8 cellular contexts compared by ENCODE assay signal in the genomic region with DNA sequence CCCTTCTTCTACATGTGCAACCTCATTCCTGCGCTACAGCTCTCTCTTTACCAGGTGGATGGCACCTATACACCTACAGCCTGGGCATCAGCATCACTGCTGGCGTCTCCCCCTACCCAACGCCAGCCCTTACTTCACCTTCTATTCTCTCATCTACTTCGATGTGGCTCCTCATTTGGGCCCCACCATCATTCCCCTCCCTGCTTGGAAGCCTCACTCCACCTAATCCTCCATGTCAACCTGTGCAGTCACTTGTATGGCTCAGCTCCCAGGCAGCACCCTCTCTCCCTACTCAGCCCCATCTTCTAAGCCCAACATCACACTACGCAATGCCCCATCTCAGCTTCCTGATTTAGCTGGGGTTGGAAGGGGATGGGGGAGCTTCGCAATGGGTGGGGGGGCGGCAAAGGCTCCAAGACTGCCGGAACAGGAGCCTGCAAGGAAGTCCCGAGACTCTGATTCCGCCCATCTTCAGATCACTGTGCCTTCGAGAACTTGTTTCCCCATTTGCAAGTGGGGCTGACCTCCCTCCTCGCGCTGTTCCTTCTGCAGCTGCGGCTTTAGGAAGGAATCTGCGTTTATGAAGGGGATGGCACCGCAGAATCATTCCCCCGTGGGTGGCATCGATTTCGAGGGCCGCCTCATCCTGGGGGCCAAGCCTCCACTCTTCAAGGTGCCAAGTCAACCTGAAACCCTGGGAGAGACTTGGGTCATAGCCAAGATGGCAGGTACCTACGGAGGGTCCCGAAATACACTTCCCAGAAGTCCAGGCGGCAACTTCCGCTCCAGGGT. TPM values are rescaled to one million over a fixed set of nuclear protein-coding genes. Genes with fewer than 3 reads are reported as not detected.
DNase-seq lines count a peak whose midpoint lies in the region; ATAC-seq and TF ChIP-seq lines count a peak whose summit lies in the region.

No MANE protein-coding gene starts in this region.

- H3K27ac ChIP-seq in heart left ventricle (peak overlapping the region; percentile 88 to 99 (median 96)), urinary bladder (ENCODE audit: low read depth) (no peak overlapping the region)

- TF ChIP-seq POLR2A in heart left ventricle (IDR thresholded peaks at IDR 0.05): no peak

- H3K27ac Mint-ChIP-seq in MCF 10A (ENCODE audit: low read depth, unreplicated experiment) (peak overlapping the region; percentile 98), mesothelial cell of epicardium (peak overlapping the region; percentile 98)

- H3K9me3 ChIP-seq in heart left ventricle: no peaks in the 10 kb centered on the region

- H3K4me3 ChIP-seq in heart left ventricle (peak overlapping the region; percentile 36 to 89 (median 77)), urinary bladder (ENCODE audit: low read depth, low read length) (peak overlapping the region; percentile 45)

- H3K4me1 ChIP-seq in heart left ventricle (peaks cover 3 to 37% (median 17%) of the 10 kb centered on the region in 12 donors), urinary bladder (ENCODE audit: insufficient read depth) (no peaks in the 10 kb centered on the region)

- H3K36me3 ChIP-seq in heart left ventricle: peaks cover 0 to 33% (median 15%) of the 10 kb centered on the region in 9 donors
- H3K36me3 ChIP-seq in urinary bladder (ENCODE audit: insufficient read depth): no peaks in the 10 kb centered on the region

- CTCF ChIA-PET in MCF 10A (lab: Yijun Ruan, JAX): interaction anchor here (1.0 to 1.5 kb wide), 2 partner anchors 11 to 53 kb away, joined by 4 read pairs; a partner anchor contains a TSS

- POLR2A ChIA-PET in MCF 10A (lab: Yijun Ruan, JAX): interaction anchor here (1.0 to 2.1 kb wide), 8 partner anchors 10 to 53 kb away, joined by 3 to 32 read pairs (median 6); a partner anchor contains a TSS

- H3K36me3 Mint-ChIP-seq in MCF 10A (ENCODE audit: insufficient read depth, unreplicated experiment) (peaks cover 31% of the 10 kb centered on the region), mesothelial cell of epicardium (peaks cover 1% of the 10 kb centered on the region)

- peak overlapping the region; percentile 89 for H3K4me3 Mint-ChIP-seq in MCF 10A (ENCODE audit: unreplicated experiment)
- H3K4me3 Mint-ChIP-seq in mesothelial cell of epicardium: peak overlapping the region; percentile 98

- peak in 2 of 5 donors; percentile 20 to 28 for DNase-seq in heart left ventricle
- no peak for DNase-seq in cardiac septum (ENCODE audit: low spot score)
- DNase-seq in MCF 10A (ENCODE audit: unreplicated experiment): no peak
- DNase-seq in mesothelial cell of epicardium (ENCODE audit: low spot score in 2 of 2, unreplicated experiment in 2 of 2): no peak
- DNase-seq in NOMO-1 (lab: John Stamatoyannopoulos, UW; ENCODE audit: unreplicated experiment in 2 of 2): no peak

- 39 to 52% (median 44%) methylated on average over 24 of the region's 24 CpGs for WGBS in heart left ventricle, 4 donors
- WGBS in urinary bladder: 40% methylated on average over 24 of the region's 24 CpGs

- H3K4me1 Mint-ChIP-seq in MCF 10A (ENCODE audit: insufficient read depth, unreplicated experiment) (peaks cover 23% of the 10 kb centered on the region), mesothelial cell of epicardium (peaks cover 22% of the 10 kb centered on the region)

- intact Hi-C loops in heart left ventricle (cut with DNase I) (loop anchor here in 4 of 10 donors (1.0 to 2.0 kb wide), 3 partner anchors 13 to 53 kb away; a partner anchor contains a TSS), cardiac septum (cut with DNase I) (loop anchor here (1.0 kb wide), 1 partner anchor 13 kb away; no protein-coding TSS in a partner anchor), MCF 10A (cut with micrococcal nuclease) (loop anchor here (2.0 kb wide), 2 partner anchors 13 to 27 kb away; a partner anchor contains a TSS)

- H3K9me3 Mint-ChIP-seq in MCF 10A (ENCODE audit: unreplicated experiment): no peaks in the 10 kb centered on the region
- no peaks in the 10 kb centered on the region for H3K9me3 Mint-ChIP-seq in mesothelial cell of epicardium

- ATAC-seq in heart left ventricle (no peak), HG03354 (IDR thresholded peaks at IDR 0.05; ENCODE audit: poor library complexity, severe bottlenecking, unreplicated experiment) (no peak), HG03520 (IDR thresholded peaks at IDR 0.05; ENCODE audit: unreplicated experiment) (no peak)

- H3K27me3 Mint-ChIP-seq in MCF 10A (ENCODE audit: insufficient read depth, unreplicated experiment): no peaks in the 10 kb centered on the region
- no peaks in the 10 kb centered on the region for H3K27me3 Mint-ChIP-seq in mesothelial cell of epicardium (ENCODE audit: low read depth)

- TF ChIP-seq CTCF in heart left ventricle (IDR thresholded peaks at IDR 0.05): no peak
- no peak for TF ChIP-seq CTCF in MCF 10A (IDR thresholded peaks at IDR 0.05; ENCODE audit: unreplicated experiment)
- TF ChIP-seq CTCF in mesothelial cell of epicardium (IDR thresholded peaks at IDR 0.05; ENCODE audit: unreplicated experiment): no peak

- BruUV-seq in MCF 10A (replicated peaks; lab: Mats Ljungman, UMichigan): TSS peak; percentile 11

- H3K27me3 ChIP-seq in heart left ventricle: no peaks in the 10 kb centered on the region

RNA-seq across cellular contexts. Expression of a gene that starts 0.9 kb away (rescaled TPM):
- total RNA-seq in heart left ventricle: 10 to 100 TPM in 2 of 9 donors, 1 to 10 TPM in 7; 7.5 to 12.0 (median 9.1) TPM
- polyA plus RNA-seq in heart left ventricle: 10 to 100 TPM in 1 of 2 donors, 1 to 10 TPM in 1; 6.2 to 12.5 TPM
- total RNA-seq in cardiac septum: 12.4 TPM
- total RNA-seq in MCF 10A (2022): 50.7 and 51.9 TPM in 2 replicates
- total RNA-seq in mesothelial cell of epicardium: 42.6 to 43.9 TPM (median 42.8 TPM) in 3 replicates
- 12.4 TPM for total RNA-seq in urinary bladder
- polyA plus RNA-seq in urinary bladder: 22.1 TPM

RNA-seq across cellular contexts. Expression of a gene that starts 13.8 kb away (rescaled TPM):
- 100 to 1,000 TPM in 6 of 9 donors, 10 to 100 TPM in 3; 35.3 to 139 (median 115) TPM for total RNA-seq in heart left ventricle
- polyA plus RNA-seq in heart left ventricle: 100 to 1,000 TPM in 1 of 2 donors, 10 to 100 TPM in 1; 64.7 to 114 TPM
- 111 TPM for total RNA-seq in cardiac septum
- total RNA-seq in MCF 10A (2022): 149 and 158 TPM in 2 replicates
- 66.2 to 74.7 TPM (median 73.4 TPM) in 3 replicates for total RNA-seq in mesothelial cell of epicardium
- total RNA-seq in urinary bladder: 31.0 TPM
- polyA plus RNA-seq in urinary bladder: 69.3 TPM

RNA-seq across cellular contexts. Expression of a gene that starts 17.3 kb away (rescaled TPM):
- 100 to 1,000 TPM; 113 to 155 (median 129) TPM for total RNA-seq in heart left ventricle
- polyA plus RNA-seq in heart left ventricle: 100 to 1,000 TPM; 192 to 266 TPM
- 138 TPM for total RNA-seq in cardiac septum
- 154 and 184 TPM in 2 replicates for total RNA-seq in MCF 10A (2022)
- 82.9 to 86.5 TPM (median 84.3 TPM) in 3 replicates for total RNA-seq in mesothelial cell of epicardium
- total RNA-seq in urinary bladder: 38.4 TPM
- polyA plus RNA-seq in urinary bladder: 212 TPM

RNA-seq across cellular contexts. Expression of a gene that starts 28.4 kb away (rescaled TPM):
- total RNA-seq in heart left ventricle: 100 to 1,000 TPM; 122 to 265 (median 163) TPM
- 100 to 1,000 TPM in 1 of 2 donors, 10 to 100 TPM in 1; 88.0 to 160 TPM for polyA plus RNA-seq in heart left ventricle
- 140 TPM for total RNA-seq in cardiac septum
- total RNA-seq in MCF 10A (2022): 236 and 290 TPM in 2 replicates
- total RNA-seq in mesothelial cell of epicardium: 577 to 599 TPM (median 579 TPM) in 3 replicates
- total RNA-seq in urinary bladder: 177 TPM
- polyA plus RNA-seq in urinary bladder: 282 TPM

RNA-seq across cellular contexts. Expression of a gene that starts 52.6 kb away (rescaled TPM):
- total RNA-seq in heart left ventricle (10 to 100 TPM in 8 of 9 donors, 1 to 10 TPM in 1; 9.0 to 13.4 (median 10.5) TPM), cardiac septum (13.8 TPM), MCF 10A (2022) (12.8 and 15.0 TPM in 2 replicates), mesothelial cell of epicardium (24.4 to 27.1 TPM (median 24.9 TPM) in 3 replicates), urinary bladder (3.3 TPM)
- polyA plus RNA-seq in heart left ventricle (1 to 10 TPM; 6.9 to 9.2 TPM), urinary bladder (18.4 TPM)
